Comparison of ENCODE assay signal across 18 cellular contexts in the genomic region with DNA sequence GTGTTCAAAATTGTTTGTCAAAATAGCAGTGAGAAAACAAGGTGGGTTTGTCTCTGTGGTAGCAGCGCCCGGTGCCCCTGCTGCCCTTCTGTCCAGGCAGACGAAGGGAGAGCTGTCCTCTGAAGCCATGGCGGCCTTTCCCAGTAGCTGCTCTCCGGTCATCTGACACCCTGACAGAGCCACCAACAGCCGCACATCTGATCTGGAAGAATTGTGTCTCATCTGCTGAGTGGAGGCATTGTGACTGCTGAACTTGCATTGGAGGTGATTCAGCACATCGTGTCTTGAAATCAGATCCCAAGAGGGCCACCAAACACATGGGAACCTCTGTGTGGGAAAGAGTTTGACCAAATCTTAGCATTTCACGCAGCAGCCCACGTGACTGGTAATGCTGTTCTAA.
"Had no signal": no experiment of that assay in that cellular context is flagged by ENCODE, and none has a peak within 500 bp of the region (broad histone marks: within the 10 kb centered on the region; RNA-seq: fewer than 3 reads in every experiment).

No MANE protein-coding gene starts in this region.

- H3K9me3 ChIP-seq: esophagus squamous epithelium, gastroesophageal sphincter, left ventricle myocardium inferior, lower lobe of right lung, neutrophil, thoracic aorta, transverse colon had no signal

- ATAC-seq: effector memory CD8-positive, alpha-beta T cell; gastroesophageal sphincter; lower lobe of right lung; naive thymus-derived CD4-positive, alpha-beta T cell; sciatic nerve; stimulated activated naive B cell treated with anti-CD40 and anti-IgM and Interleukin-4, amounts not matched to agents 10 μg/mL and 1 μg/mL and 100 μg/mL, for 72 hours; stimulated activated naive CD8-positive, alpha-beta T cell treated with anti-CD3 and anti-CD28 coated beads, Interleukin-15, amount 100 ng/mL, for 72 hours had no signal

- H3K36me3 ChIP-seq: esophagus squamous epithelium, gastroesophageal sphincter, left ventricle myocardium inferior, lower lobe of right lung, neutrophil, thoracic aorta, transverse colon had no signal

- H3K4me1 ChIP-seq: esophagus squamous epithelium, gastroesophageal sphincter, left ventricle myocardium inferior, lower lobe of right lung, transverse colon had no signal

- FAIRE-seq: keratinocyte had no signal

- H3K27me3 ChIP-seq: esophagus squamous epithelium, neutrophil, transverse colon had no signal

- H3K4me3 ChIP-seq: esophagus squamous epithelium, gastroesophageal sphincter, left ventricle myocardium inferior, lower lobe of right lung, thoracic aorta, transverse colon had no signal

- DNase-seq: effector memory CD8-positive, alpha-beta T cell; esophagus squamous epithelium; foreskin fibroblast; immature natural killer cell; left ventricle myocardium inferior; lower lobe of right lung; naive thymus-derived CD4-positive, alpha-beta T cell; stimulated activated CD4-positive, alpha-beta T cell treated with anti-CD3 and anti-CD28 coated beads, Interleukin-2, amount 100 ng/mL, for 24 hours; stimulated activated CD4-positive, alpha-beta T cell treated with anti-CD3 and anti-CD28 coated beads, Interleukin-4, amount 100 ng/mL, for 4 hours; stimulated activated naive B cell treated with anti-CD40 and anti-IgM and Interleukin-4, amounts not matched to agents 10 μg/mL and 1 μg/mL and 100 μg/mL, for 72 hours; stimulated activated naive CD8-positive, alpha-beta T cell treated with anti-CD3 and anti-CD28 coated beads, Interleukin-15, amount 100 ng/mL, for 72 hours; transverse colon had no signal

- H3K27ac ChIP-seq: epithelial cell of prostate, esophagus squamous epithelium, gastroesophageal sphincter, left ventricle myocardium inferior, lower lobe of right lung, neutrophil, thoracic aorta, transverse colon had no signal
